27 cellular contexts compared by ENCODE assay signal in genomic region chr11:88533001-88533400, GRCh38.
A peak's percentile ranks its signal among the peaks of the same experiment; 100 is the strongest.
DNase-seq lines count a peak whose midpoint lies in the region; ATAC-seq, FAIRE-seq and TF ChIP-seq lines count a peak whose summit lies in the region.
"Had no signal": no experiment of that assay in that cellular context is flagged by ENCODE, and none has a peak within 500 bp of the region (broad histone marks: within the 10 kb centered on the region; RNA-seq: fewer than 3 reads in every experiment).

No MANE protein-coding gene starts in this region.

- no peak overlapping the region for H3K14ac ChIP-seq in IMR-90 (replicated peaks; ENCODE audit: low read depth, low read length)

- H3K4me2 ChIP-seq in IMR-90 (ENCODE audit: low read depth, low read length) (no peak overlapping the region), keratinocyte (ENCODE audit: control insufficient read depth, extremely low read depth, insufficient read depth, low read depth, low read length) (no peak overlapping the region)
- H3K4me2 ChIP-seq: BLaER1 had no signal

- no peak for TF ChIP-seq RAD21 in IMR-90 (IDR thresholded peaks at IDR 0.05; ENCODE audit: low read length)

- peak overlapping the region; percentile 62; the same call in 1 of the 2 replicates for H2BK20ac ChIP-seq in IMR-90 (ENCODE audit: low read depth, low read length)

- no peak overlapping the region for H3K9ac ChIP-seq in IMR-90 (ENCODE audit: low read depth, low read length)
- no peak overlapping the region for H3K9ac ChIP-seq in keratinocyte (ENCODE audit: control insufficient read depth, extremely low read depth, insufficient read depth, low read length)
- H3K9ac ChIP-seq: BLaER1 had no signal

- no peaks in the 10 kb centered on the region for H3K79me1 ChIP-seq in IMR-90 (ENCODE audit: low read depth in 1 of 2, low read length in 2 of 2)

- no peak overlapping the region for H2AK5ac ChIP-seq in IMR-90 (ENCODE audit: low read depth, low read length)

- H3K18ac ChIP-seq in IMR-90 (ENCODE audit: low read depth, low read length) = no peak overlapping the region

- BruUV-seq in IMR-90 (replicated peaks; lab: Mats Ljungman, UMichigan) = no TSS peak

- H4K8ac ChIP-seq in IMR-90 (ENCODE audit: low read depth in 2 of 2, low read length in 2 of 2) = no peak overlapping the region

- TF ChIP-seq CTCF in IMR-90 (conservative IDR thresholded peaks at IDR 0.05; ENCODE audit: low read depth, low read length) (no peak), keratinocyte (optimal IDR thresholded peaks at IDR 0.05 in 1 of 3, IDR thresholded peaks at IDR 0.05 in 1 of 3, conservative IDR thresholded peaks at IDR 0.05 in 1 of 3; ENCODE audit: extremely low read depth in 1 of 3, insufficient read depth in 2 of 3, low read length in 3 of 3) (no peak), thyroid gland (IDR thresholded peaks at IDR 0.05) (no peak), heart right ventricle (IDR thresholded peaks at IDR 0.05) (no peak)

- H3K4me3 ChIP-seq in IMR-90 (ENCODE audit: insufficient read depth, low read depth, low read length) (no peak overlapping the region), keratinocyte (ENCODE audit: control insufficient read depth in 2 of 3, extremely low read depth in 1 of 3, insufficient read depth in 2 of 3, low read depth in 1 of 3, low read length in 3 of 3) (no peak overlapping the region), thyroid gland (replicated peaks in 1 of 3) (no peak overlapping the region), heart right ventricle (no peak overlapping the region)
- H3K4me3 ChIP-seq: BLaER1 had no signal

- H4K20me1 ChIP-seq in IMR-90 (ENCODE audit: insufficient read depth, low read length) (no peaks in the 10 kb centered on the region), keratinocyte (ENCODE audit: control insufficient read depth, extremely low read depth, insufficient read depth, low read length) (no peaks in the 10 kb centered on the region)
- H4K20me1 ChIP-seq: BLaER1 had no signal

- no peak for TF ChIP-seq POLR2A in IMR-90 (IDR thresholded peaks at IDR 0.05; ENCODE audit: low read depth, low read length)
- TF ChIP-seq POLR2A in thyroid gland (IDR thresholded peaks at IDR 0.05) = no peak

- peak; percentile 34 for FAIRE-seq in keratinocyte (lab: Jason Lieb, UNC)
- FAIRE-seq: A204.1, G401.6, GM12891, GM19239 had no signal

- ATAC-seq in IMR-90 (ENCODE audit: low read depth) (no peak), HG02852 (IDR thresholded peaks at IDR 0.05; ENCODE audit: unreplicated experiment) (no peak), heart right ventricle (no peak)

- no peak overlapping the region for H2AK9ac ChIP-seq in IMR-90 (replicated peaks; ENCODE audit: low read depth, low read length, poor library complexity)

- CTCF ChIA-PET in IMR-90 (lab: Yijun Ruan, JAX) = no interaction called here

- H3K56ac ChIP-seq in IMR-90 (ENCODE audit: extremely low read depth, insufficient read depth, low read length) = no peak overlapping the region

- POLR2A ChIA-PET in IMR-90 (lab: Charles Lee; ENCODE audit: unreplicated experiment) = no interaction called here

- H3K79me2 ChIP-seq in keratinocyte (ENCODE audit: control insufficient read depth, insufficient read depth, low read length) = no peaks in the 10 kb centered on the region

- H3K4ac ChIP-seq in IMR-90 (ENCODE audit: low read depth, low read length) = no peak overlapping the region

- dilution Hi-C loops in IMR-90 (cut with HindIII; ENCODE audit: low sequenced_read_pairs, unreplicated experiment) = loop anchor here (25.0 kb wide), 1 partner anchor 521 kb away; no protein-coding TSS in a partner anchor
- dilution Hi-C loops in keratinocyte (cut with MboI; ENCODE audit: extremely low pct_ligation_motif_present, low sequenced_read_pairs) = loop anchor here (25.0 kb wide), 2 partner anchors 196 to 521 kb away; partner anchors contain the start of gene CTSC

- H2BK5ac ChIP-seq in IMR-90 (ENCODE audit: low read depth, low read length, poor library complexity, severe bottlenecking) = no peak overlapping the region

- no peaks in the 10 kb centered on the region for H3K27me3 ChIP-seq in IMR-90 (ENCODE audit: control insufficient read depth, insufficient read depth, low read length)
- H3K27me3 ChIP-seq in keratinocyte (ENCODE audit: control insufficient read depth, extremely low read depth, insufficient read depth, low read length) = no peaks in the 10 kb centered on the region
- no peaks in the 10 kb centered on the region for H3K27me3 ChIP-seq in thyroid gland
- H3K27me3 ChIP-seq in heart right ventricle = no peaks in the 10 kb centered on the region
- H3K27me3 ChIP-seq: BLaER1 had no signal

- no peak overlapping the region for H4K91ac ChIP-seq in IMR-90 (ENCODE audit: insufficient read depth, low read depth, low read length)

- WGBS in IMR-90 (ENCODE audit: extremely low coverage in 2 of 2, insufficient read length in 1 of 2), 2 experiments = no CpG with 5 or more reads among the region's 1 CpG
- 85 to 90% methylated on average over 1 of the region's 1 CpG for WGBS in thyroid gland, 2 donors
- 82 to 85% methylated on average over 1 of the region's 1 CpG for WGBS in heart right ventricle, 2 donors

- H3K9me3 ChIP-seq in IMR-90 (ENCODE audit: control insufficient read depth, insufficient read depth, low read length) = no peaks in the 10 kb centered on the region
- peaks cover 3% of the 10 kb centered on the region for H3K9me3 ChIP-seq in keratinocyte (ENCODE audit: control insufficient read depth, low read depth, low read length)
- no peaks in the 10 kb centered on the region for H3K9me3 ChIP-seq in thyroid gland
- H3K9me3 ChIP-seq in heart right ventricle = no peaks in the 10 kb centered on the region
- H3K9me3 ChIP-seq: BE2C, BLaER1, Caco-2 had no signal

- no peaks in the 10 kb centered on the region for H3K36me3 ChIP-seq in IMR-90 (ENCODE audit: control insufficient read depth, insufficient read depth, low read length)
- no peaks in the 10 kb centered on the region for H3K36me3 ChIP-seq in keratinocyte (ENCODE audit: control insufficient read depth in 2 of 2, extremely low read depth in 1 of 2, insufficient read depth in 2 of 2, low read length in 2 of 2)
- H3K36me3 ChIP-seq in thyroid gland = no peaks in the 10 kb centered on the region
- H3K36me3 ChIP-seq in heart right ventricle = no peaks in the 10 kb centered on the region
- H3K36me3 ChIP-seq: BE2C, BLaER1 had no signal

- in situ Hi-C loops in IMR-90 (cut with MboI; ENCODE audit: low sequenced_read_pairs) = loop anchor here (25.0 kb wide), 2 partner anchors 221 to 521 kb away; no protein-coding TSS in a partner anchor
- in situ Hi-C loops in G401 (cut with HindIII; ENCODE audit: low sequenced_read_pairs) = no loop called here

- H2BK120ac ChIP-seq in IMR-90 (ENCODE audit: low read depth, low read length) = peak overlapping the region; percentile 72; the same call in 1 of the 2 replicates

- H4K5ac ChIP-seq in IMR-90 (ENCODE audit: low read depth, low read length) = no peak overlapping the region

- DNase-seq in IMR-90 = no peak
- DNase-seq in OCI-M1 (lab: John Stamatoyannopoulos, UW) = peak; percentile 55
- no peak for DNase-seq in keratinocyte (ENCODE audit: low read depth, low spot score)
- DNase-seq in thyroid gland = no peak
- DNase-seq in heart right ventricle = no peak
- DNase-seq in G401 (ENCODE audit: low spot score) = no peak
- DNase-seq: 8988T; ACHN; BE2C; C1 segment of cervical spinal cord; Caco-2; CD4-positive, alpha-beta memory T cell; CD4-positive, CD25-positive, alpha-beta regulatory T cell; CD8-positive, alpha-beta memory T cell; DMS 273 treated with DMSO at 0.1 percent for 48 hours; DMS153; DMS53; DMS79; DND-41; EL; GF-D8 had no signal

- no peak overlapping the region for H2AFZ ChIP-seq in IMR-90 (replicated peaks; ENCODE audit: low read length, poor library complexity)
- H2AFZ ChIP-seq in keratinocyte (ENCODE audit: control insufficient read depth, low read length) = no peak overlapping the region

- no peaks in the 10 kb centered on the region for H3K9me1 ChIP-seq in IMR-90 (ENCODE audit: insufficient read depth, low read length)
- H3K9me1 ChIP-seq in keratinocyte (ENCODE audit: control insufficient read depth, extremely low read depth, insufficient read depth, low read length) = no peaks in the 10 kb centered on the region

- H3K27ac ChIP-seq in IMR-90 (ENCODE audit: insufficient read depth, low read length) (no peak overlapping the region), keratinocyte (ENCODE audit: control insufficient read depth, insufficient read depth, low read length) (no peak overlapping the region), thyroid gland (no peak overlapping the region), heart right ventricle (no peak overlapping the region)
- H3K27ac ChIP-seq: BLaER1 had no signal

- 0 out of 3 replicates have a peak overlapping the region, but pooled peaks have one; percentile 54 for H2BK15ac ChIP-seq in IMR-90 (ENCODE audit: low read depth, low read length)

- no peak overlapping the region for H3K23ac ChIP-seq in IMR-90 (ENCODE audit: low read depth, low read length)

- H3K4me1 ChIP-seq in IMR-90 (ENCODE audit: control insufficient read depth, insufficient read depth, low read length) (peaks cover 8% of the 10 kb centered on the region), keratinocyte (ENCODE audit: control insufficient read depth, extremely low read depth, insufficient read depth, low read length) (peaks cover 28% of the 10 kb centered on the region), thyroid gland (no peaks in the 10 kb centered on the region), heart right ventricle (peaks cover 0 to 10% (median 0%) of the 10 kb centered on the region in 9 donors)
- H3K4me1 ChIP-seq: BE2C, BLaER1, Caco-2 had no signal

- intact Hi-C loops in IMR-90 (cut with micrococcal nuclease) (no loop called here), thyroid gland (cut with DNase I) (no loop called here), heart right ventricle (cut with DNase I) (no loop called here)

TF ChIP-seq in IMR-90, 13 proteins besides CTCF, POLR2A, EP300 and RAD21 (continues in another document):
- TF ChIP-seq NFE2L2 (IDR thresholded peaks at IDR 0.05; ENCODE audit: low read depth, low read length) = no peak
- TF ChIP-seq SMC3 (IDR thresholded peaks at IDR 0.05; ENCODE audit: low read depth, low read length) = no peak
- no peak for TF ChIP-seq RFX5 (IDR thresholded peaks at IDR 0.05; ENCODE audit: low read depth, low read length)
- TF ChIP-seq BHLHE40 (IDR thresholded peaks at IDR 0.05; ENCODE audit: low read depth, low read length) = no peak
- TF ChIP-seq CHD1 (IDR thresholded peaks at IDR 0.05; ENCODE audit: low read depth, low read length) = no peak
- TF ChIP-seq MAFK (IDR thresholded peaks at IDR 0.05; ENCODE audit: low read depth, low read length) = no peak
- TF ChIP-seq MAZ (IDR thresholded peaks at IDR 0.05; ENCODE audit: borderline replicate concordance, low read depth, low read length) = no peak
- no peak for TF ChIP-seq FOS (IDR thresholded peaks at IDR 0.05; ENCODE audit: low read depth, low read length)
